19 cellular contexts compared by ENCODE assay signal in the genomic region with DNA sequence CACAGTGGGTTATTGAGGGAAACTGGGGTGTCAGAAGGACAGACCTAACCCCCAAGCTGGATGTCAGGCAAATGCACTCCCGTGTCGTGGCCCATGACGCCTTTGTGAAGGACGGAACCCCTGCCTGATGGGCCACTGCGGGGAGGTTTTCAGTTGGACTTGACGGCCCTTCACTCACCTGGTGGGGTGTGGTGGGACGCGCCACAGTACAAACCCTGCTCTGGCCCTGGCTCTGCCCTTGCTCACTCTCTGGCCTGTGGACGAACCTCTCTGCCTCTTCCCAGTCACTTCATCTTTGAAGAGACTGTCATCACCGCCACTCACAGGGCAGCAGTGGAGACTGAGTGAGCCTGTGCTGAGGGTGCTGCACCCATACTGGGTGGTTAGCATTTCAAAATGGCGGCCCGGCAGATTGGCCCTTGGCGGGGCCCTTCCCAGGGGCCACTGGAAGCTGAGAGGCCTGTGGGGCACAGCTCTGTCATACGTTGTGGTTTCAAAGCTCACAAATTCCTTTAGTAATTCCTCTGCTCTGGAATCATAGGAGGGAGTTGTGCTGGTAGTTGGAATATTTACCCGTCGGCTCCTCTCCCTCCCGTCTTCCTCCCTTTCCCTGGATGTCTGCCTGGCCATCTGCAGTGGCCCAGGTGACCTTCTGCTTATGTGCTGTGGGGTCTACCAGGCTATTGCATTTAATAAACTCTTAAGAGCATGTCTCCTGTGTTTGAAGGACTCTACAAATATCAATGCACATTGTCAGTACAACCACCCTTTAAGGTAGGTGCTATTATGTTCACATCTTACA.
"Had no signal": no experiment of that assay in that cellular context is flagged by ENCODE, and none has a peak within 500 bp of the region (broad histone marks: within the 10 kb centered on the region; RNA-seq: fewer than 3 reads in every experiment).

No MANE protein-coding gene starts in this region.

- H3K4me3 ChIP-seq: tibial nerve, uterus had no signal

- H3K36me3 ChIP-seq: tibial nerve, uterus had no signal

- H3K27me3 ChIP-seq: tibial nerve, uterus had no signal

- H3K27ac Mint-ChIP-seq: activated naive CD8-positive, alpha-beta T cell treated with anti-CD3 and anti-CD28 coated beads for 36 hours; activated T-cell treated with anti-CD3 and anti-CD28 coated beads, Interleukin-2, amount 50 U/mL, for 24 hours; activated T-helper 17 cell treated with anti-CD3 and anti-CD28 coated beads, Interleukin-2, amount 50 U/mL, for 72 hours; natural killer cell treated with Interleukin-12 subunit alpha and Interleukin-12 subunit beta and Interleukin-15 and Interleukin-18, amount 100 ng/mL, for 72 hours had no signal

- H3K4me3 Mint-ChIP-seq: activated naive CD8-positive, alpha-beta T cell treated with anti-CD3 and anti-CD28 coated beads for 36 hours; activated T-cell treated with anti-CD3 and anti-CD28 coated beads, Interleukin-2, amount 50 U/mL, for 24 hours; activated T-helper 17 cell treated with anti-CD3 and anti-CD28 coated beads, Interleukin-2, amount 50 U/mL, for 72 hours; natural killer cell treated with Interleukin-12 subunit alpha and Interleukin-12 subunit beta and Interleukin-15 and Interleukin-18, amount 100 ng/mL, for 72 hours had no signal

- H3K4me1 Mint-ChIP-seq: activated naive CD8-positive, alpha-beta T cell treated with anti-CD3 and anti-CD28 coated beads for 36 hours had no signal

- FAIRE-seq: frontal cortex had no signal

- H3K27me3 Mint-ChIP-seq: activated naive CD8-positive, alpha-beta T cell treated with anti-CD3 and anti-CD28 coated beads for 36 hours; activated T-cell treated with anti-CD3 and anti-CD28 coated beads, Interleukin-2, amount 50 U/mL, for 24 hours; activated T-helper 17 cell treated with anti-CD3 and anti-CD28 coated beads, Interleukin-2, amount 50 U/mL, for 72 hours; natural killer cell treated with Interleukin-12 subunit alpha and Interleukin-12 subunit beta and Interleukin-15 and Interleukin-18, amount 100 ng/mL, for 72 hours had no signal

- DNase-seq: activated CD8-positive, alpha-beta memory T cell treated with anti-CD3 and anti-CD28 coated beads, Interleukin-2, amount 50 U/mL, for 4 hours; activated naive CD4-positive, alpha-beta T cell treated with Interleukin-2 at 50 U/mL for 16 hours; activated naive CD8-positive, alpha-beta T cell treated with anti-CD3 and anti-CD28 coated beads for 36 hours; activated T-cell treated with anti-CD3 and anti-CD28 coated beads, Interleukin-2, amount 50 U/mL, for 24 hours; dermis blood vessel endothelial cell; effector CD8-positive, alpha-beta T cell; glutamatergic neuron; hippocampal formation; mammary epithelial cell; midbrain; nucleus accumbens; stimulated activated CD4-positive, alpha-beta T cell treated with anti-CD3 and anti-CD28 coated beads, Interleukin-4, amount 100 ng/mL, for 1 hour; stimulated activated naive CD4-positive, alpha-beta T cell treated with Interleukin-2 at 50 U/mL for 16 hours; T-helper 9 cell had no signal

- H3K9me3 ChIP-seq: tibial nerve, uterus had no signal

- H3K27ac ChIP-seq: uterus had no signal

- H3K9me3 Mint-ChIP-seq: activated naive CD8-positive, alpha-beta T cell treated with anti-CD3 and anti-CD28 coated beads for 36 hours; activated T-cell treated with anti-CD3 and anti-CD28 coated beads, Interleukin-2, amount 50 U/mL, for 24 hours; activated T-helper 17 cell treated with anti-CD3 and anti-CD28 coated beads, Interleukin-2, amount 50 U/mL, for 72 hours; natural killer cell treated with Interleukin-12 subunit alpha and Interleukin-12 subunit beta and Interleukin-15 and Interleukin-18, amount 100 ng/mL, for 72 hours had no signal

- H3K36me3 Mint-ChIP-seq: activated naive CD8-positive, alpha-beta T cell treated with anti-CD3 and anti-CD28 coated beads for 36 hours; natural killer cell treated with Interleukin-12 subunit alpha and Interleukin-12 subunit beta and Interleukin-15 and Interleukin-18, amount 100 ng/mL, for 72 hours had no signal
